ENCODE assay signal across 24 cellular contexts in genomic region chr15:66981746-66982145, GRCh38.
"Had no signal": no experiment of that assay in that cellular context is flagged by ENCODE, and none has a peak within 500 bp of the region (broad histone marks: within the 10 kb centered on the region; RNA-seq: fewer than 3 reads in every experiment).

No MANE protein-coding gene starts in this region.

- H3K27ac Mint-ChIP-seq: activated CD4-positive, alpha-beta memory T cell treated with anti-CD3 and anti-CD28 coated beads, Interleukin-2, amount 10 ng/mL, durations not matched to agents 7 days and 5 days; activated CD4-positive, alpha-beta T cell treated with anti-CD3 and anti-CD28 coated beads, Interleukin-2, amount 10 ng/mL, durations not matched to agents 24 days and 14 days; effector memory CD8-positive, alpha-beta T cell; memory B cell; nephron progenitor cell; T-helper 1 cell treated with Interleukin-12 subunit alpha and Interleukin-12 subunit beta and Interleukin-4 antibody, amounts not matched to agents 30 μg/mL and 1 μg/mL, for 36 hours had no signal

- H3K4me1 ChIP-seq: body of pancreas, gastroesophageal sphincter, parathyroid adenoma had no signal

- H3K27me3 ChIP-seq: body of pancreas, gastroesophageal sphincter, hepatocyte, neutrophil, tibial nerve had no signal

- H3K9me3 Mint-ChIP-seq: effector memory CD8-positive, alpha-beta T cell; memory B cell; T-helper 1 cell treated with Interleukin-12 subunit alpha and Interleukin-12 subunit beta and Interleukin-4 antibody, amounts not matched to agents 30 μg/mL and 1 μg/mL, for 36 hours had no signal

- H3K36me3 ChIP-seq: gastroesophageal sphincter, neutrophil, tibial nerve had no signal

- H3K27ac ChIP-seq: body of pancreas, coronary artery, gastroesophageal sphincter, hepatocyte, neutrophil, parathyroid adenoma, tibial nerve, VCaP had no signal

- H3K9me3 ChIP-seq: body of pancreas, gastroesophageal sphincter, neutrophil, tibial nerve had no signal

- H3K36me3 Mint-ChIP-seq: activated naive CD4-positive, alpha-beta T cell treated with anti-CD3 and anti-CD28 coated beads, Interleukin-2, amount 50 U/mL, for 72 hours; memory B cell had no signal

- H3K4me1 Mint-ChIP-seq: activated CD4-positive, alpha-beta T cell treated with anti-CD3 and anti-CD28 coated beads, Interleukin-2, amount 10 ng/mL, durations not matched to agents 24 days and 14 days; nephron progenitor cell had no signal

- H3K4me3 Mint-ChIP-seq: activated CD4-positive, alpha-beta memory T cell treated with anti-CD3 and anti-CD28 coated beads, Interleukin-2, amount 10 ng/mL, durations not matched to agents 7 days and 5 days; activated CD4-positive, alpha-beta T cell treated with anti-CD3 and anti-CD28 coated beads, Interleukin-2, amount 10 ng/mL, durations not matched to agents 24 days and 14 days; effector memory CD8-positive, alpha-beta T cell; memory B cell; nephron progenitor cell; T-helper 1 cell treated with Interleukin-12 subunit alpha and Interleukin-12 subunit beta and Interleukin-4 antibody, amounts not matched to agents 30 μg/mL and 1 μg/mL, for 36 hours had no signal

- ATAC-seq: activated naive CD4-positive, alpha-beta T cell treated with anti-CD3 and anti-CD28 coated beads, Interleukin-2, amount 50 U/mL, for 72 hours; body of pancreas; effector memory CD8-positive, alpha-beta T cell; gastroesophageal sphincter; left colon; right cardiac atrium had no signal

- H3K4me3 ChIP-seq: body of pancreas, coronary artery, gastroesophageal sphincter, hepatocyte, tibial nerve had no signal

- DNase-seq: activated CD4-positive, alpha-beta memory T cell treated with anti-CD3 and anti-CD28 coated beads, Interleukin-2, amount 10 ng/mL, durations not matched to agents 7 days and 5 days; activated CD4-positive, alpha-beta T cell treated with anti-CD3 and anti-CD28 coated beads, Interleukin-2, amount 10 ng/mL, durations not matched to agents 24 days and 14 days; activated CD4-positive, CD25-positive, alpha-beta regulatory T cell treated with anti-CD3 and anti-CD28 coated beads, Interleukin-2, amount 50 U/mL, for 72 hours; activated naive CD4-positive, alpha-beta T cell; activated T-cell treated with anti-CD3 and anti-CD28 coated beads, Interleukin-2, amount 50 U/mL, for 48 hours; body of pancreas; effector memory CD8-positive, alpha-beta T cell; left colon; nephron progenitor cell; right cardiac atrium; stimulated activated CD4-positive, alpha-beta T cell treated with anti-CD3 and anti-CD28 coated beads, Interleukin-2, amount 100 ng/mL, for 48 hours; stimulated activated naive CD4-positive, alpha-beta T cell treated with Interleukin-2 at 50 U/mL for 16 hours; SW 1271; T-helper 9 cell had no signal
